Comparison of ENCODE assay signal across 16 cellular contexts in genomic region chr1:169122976-169123375, GRCh38.
A peak's percentile ranks its signal among the peaks of the same experiment; 100 is the strongest.
DNase-seq lines count a peak whose midpoint lies in the region; ATAC-seq and TF ChIP-seq lines count a peak whose summit lies in the region.
"Had no signal": no experiment of that assay in that cellular context is flagged by ENCODE, and none has a peak within 500 bp of the region (broad histone marks: within the 10 kb centered on the region; RNA-seq: fewer than 3 reads in every experiment).

No MANE protein-coding gene starts in this region.

- no peak for TF ChIP-seq CTCF in nephron progenitor cell (IDR thresholded peaks at IDR 0.05)

- no peaks in the 10 kb centered on the region for H3K27me3 Mint-ChIP-seq in nephron progenitor cell (ENCODE audit: low read depth, poor library complexity)
- H3K27me3 Mint-ChIP-seq: activated naive CD8-positive, alpha-beta T cell treated with anti-CD3 and anti-CD28 coated beads, Interleukin-2, amount 50 U/mL, for 24 hours had no signal

- H3K27ac Mint-ChIP-seq in nephron progenitor cell, result peak overlapping the region; percentile 5
- H3K27ac Mint-ChIP-seq: activated naive CD8-positive, alpha-beta T cell treated with anti-CD3 and anti-CD28 coated beads, Interleukin-2, amount 50 U/mL, for 24 hours; WTC11 had no signal

- TF ChIP-seq POLR2A in erythroblast (IDR thresholded peaks at IDR 0.05; ENCODE audit: low read length), result no peak

- H3K4me1 Mint-ChIP-seq in nephron progenitor cell, result peaks cover 35% of the 10 kb centered on the region
- H3K4me1 Mint-ChIP-seq: neural crest cell had no signal

- no peaks in the 10 kb centered on the region for H3K9me3 Mint-ChIP-seq in nephron progenitor cell
- H3K9me3 Mint-ChIP-seq: activated naive CD8-positive, alpha-beta T cell treated with anti-CD3 and anti-CD28 coated beads, Interleukin-2, amount 50 U/mL, for 24 hours; neural crest cell; WTC11 had no signal

- peaks cover 45% of the 10 kb centered on the region for H3K36me3 Mint-ChIP-seq in nephron progenitor cell (ENCODE audit: low read depth)

- ATAC-seq in GM18519 (IDR thresholded peaks at IDR 0.05; ENCODE audit: low FRiP score, unreplicated experiment) (peak; percentile 68), GM21529 (IDR thresholded peaks at IDR 0.05; ENCODE audit: unreplicated experiment) (peak; percentile 69), HG03342 (IDR thresholded peaks at IDR 0.05; ENCODE audit: unreplicated experiment) (peak; percentile 80)
- ATAC-seq: activated naive CD8-positive, alpha-beta T cell treated with anti-CD3 and anti-CD28 coated beads, Interleukin-2, amount 50 U/mL, for 24 hours; heart right ventricle; WTC11 had no signal

- no peak for DNase-seq in nephron progenitor cell
- no peak for DNase-seq in erythroblast (lab: John Stamatoyannopoulos, UW)
- no peak for DNase-seq in activated gamma-delta T cell treated with Interleukin-2 at 50 U/mL for 16 hours
- DNase-seq in T-helper 1 cell, result no peak
- no peak for DNase-seq in AML-193 (lab: John Stamatoyannopoulos, UW)
- DNase-seq: activated naive CD8-positive, alpha-beta T cell treated with anti-CD3 and anti-CD28 coated beads, Interleukin-2, amount 50 U/mL, for 24 hours; heart right ventricle; left ventricle myocardium inferior; MG63; NCI-H2171 treated with DMSO at 0.1 percent for 48 hours; NK-92 treated with Interleukin-12 subunit alpha and Interleukin-12 subunit beta, amount 100 ng/mL, for 24 hours had no signal

- H3K4me3 Mint-ChIP-seq in nephron progenitor cell, result no peak overlapping the region
- H3K4me3 Mint-ChIP-seq: activated naive CD8-positive, alpha-beta T cell treated with anti-CD3 and anti-CD28 coated beads, Interleukin-2, amount 50 U/mL, for 24 hours; neural crest cell; WTC11 had no signal
